In the genomic region with DNA sequence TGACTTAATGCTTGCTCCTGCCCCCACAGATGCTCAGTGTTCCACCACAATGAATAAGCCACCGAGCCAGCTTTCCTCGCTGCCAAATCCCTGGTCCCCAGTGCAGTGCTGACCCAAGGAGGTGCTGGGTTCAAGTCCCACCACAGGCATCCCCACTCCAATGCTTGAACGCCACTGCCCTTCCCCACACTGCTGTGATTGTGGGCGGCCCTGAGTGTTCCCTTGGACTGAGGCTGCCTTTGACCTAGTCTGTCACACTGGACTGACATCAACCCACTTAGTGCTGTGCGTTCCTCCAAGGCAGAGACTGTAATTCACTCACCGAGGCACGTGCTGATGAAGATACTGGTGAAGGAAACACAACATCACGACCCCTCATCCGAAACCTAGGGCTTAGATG, we compare ENCODE assay signal across 21 cellular contexts.
DNase-seq lines count a peak whose midpoint lies in the region; ATAC-seq and TF ChIP-seq lines count a peak whose summit lies in the region.
"Had no signal": no experiment of that assay in that cellular context is flagged by ENCODE, and none has a peak within 500 bp of the region (broad histone marks: within the 10 kb centered on the region; RNA-seq: fewer than 3 reads in every experiment).

No MANE protein-coding gene starts in this region.

- H3K9me3 ChIP-seq in Caco-2: no peaks in the 10 kb centered on the region; the same call in 1 of the 2 replicates
- H3K9me3 ChIP-seq in neuronal stem cell (replicated peaks in 1 of 2; ENCODE audit: control insufficient read depth in 2 of 2, insufficient read depth in 1 of 2, low read depth in 1 of 2, low read length in 2 of 2): no peaks in the 10 kb centered on the region
- no peaks in the 10 kb centered on the region for H3K9me3 ChIP-seq in T-helper 17 cell (ENCODE audit: control insufficient read depth, low read length, poor library complexity, severe bottlenecking)
- H3K9me3 ChIP-seq: HAP-1 had no signal

- H3K4me3 ChIP-seq in Caco-2 (ENCODE audit: low read depth, low read length): no peak overlapping the region
- H3K4me3 ChIP-seq in neuronal stem cell (ENCODE audit: low read length in 2 of 2): no peak overlapping the region
- H3K4me3 ChIP-seq: BLaER1, HAP-1 had no signal

- H3K36me3 Mint-ChIP-seq in Caco-2 (ENCODE audit: insufficient read depth, unreplicated experiment) (no peaks in the 10 kb centered on the region), nephron progenitor cell (ENCODE audit: low read depth) (peaks cover 22% of the 10 kb centered on the region), type B pancreatic cell (no peaks in the 10 kb centered on the region), T-helper 17 cell (ENCODE audit: low read depth) (no peaks in the 10 kb centered on the region)
- H3K36me3 Mint-ChIP-seq: CD4-positive, CD25-positive, alpha-beta regulatory T cell; CD8-positive, alpha-beta T cell had no signal

- H4K8ac ChIP-seq in neuronal stem cell (ENCODE audit: low read depth, low read length): no peak overlapping the region

- peaks cover 9% of the 10 kb centered on the region for H3K9me3 Mint-ChIP-seq in Caco-2 (ENCODE audit: unreplicated experiment)
- peaks cover 27% of the 10 kb centered on the region for H3K9me3 Mint-ChIP-seq in nephron progenitor cell
- H3K9me3 Mint-ChIP-seq in type B pancreatic cell: peaks cover 3% of the 10 kb centered on the region
- H3K9me3 Mint-ChIP-seq: HFFc6 had no signal

- no peak for TF ChIP-seq CTCF in Caco-2 (IDR thresholded peaks at IDR 0.05; ENCODE audit: insufficient read depth in 1 of 2, low read depth in 1 of 2, low read length in 1 of 2, severe bottlenecking in 1 of 2, unreplicated experiment in 1 of 2)
- TF ChIP-seq CTCF in nephron progenitor cell (IDR thresholded peaks at IDR 0.05): no peak
- TF ChIP-seq CTCF in type B pancreatic cell (conservative IDR thresholded peaks at IDR 0.05): no peak

- no peak for ATAC-seq in T-helper 17 cell
- ATAC-seq in HG03095 (IDR thresholded peaks at IDR 0.05; ENCODE audit: unreplicated experiment): no peak
- ATAC-seq: CD8-positive, alpha-beta T cell had no signal

- DNase-seq in Caco-2 (no peak), nephron progenitor cell (no peak), neuronal stem cell (ENCODE audit: low spot score) (no peak), type B pancreatic cell (ENCODE audit: extremely low spot score, unreplicated experiment) (no peak), T-helper 17 cell (no peak), SKM-1 (lab: John Stamatoyannopoulos, UW; ENCODE audit: unreplicated experiment) (no peak), DMS153 treated with DMSO at 0.1 percent for 48 hours (lab: John Stamatoyannopoulos, UW; ENCODE audit: unreplicated experiment) (no peak)
- DNase-seq: CD4-positive, CD25-positive, alpha-beta regulatory T cell; CD8-positive, alpha-beta T cell; DMS 273 treated with DMSO at 0.1 percent for 48 hours; DMS53; DMS79 treated with DMSO at 0.1 percent for 48 hours; GF-D8; GOT3; HFFc6 had no signal

- H3K18ac ChIP-seq in neuronal stem cell (ENCODE audit: low read length): peak overlapping the region; percentile 35

- H2BK15ac ChIP-seq in neuronal stem cell (ENCODE audit: low read length): no peak overlapping the region

- H4K91ac ChIP-seq in neuronal stem cell (ENCODE audit: low read depth, low read length, poor library complexity): no peak overlapping the region

- H2AK5ac ChIP-seq in neuronal stem cell (ENCODE audit: low read depth, low read length): peak overlapping the region; percentile 24

- peak overlapping the region; percentile 69 for H3K27ac Mint-ChIP-seq in Caco-2 (ENCODE audit: unreplicated experiment)
- peak overlapping the region; percentile 98 for H3K27ac Mint-ChIP-seq in nephron progenitor cell
- H3K27ac Mint-ChIP-seq in type B pancreatic cell: peak overlapping the region; percentile 17
- no peak overlapping the region for H3K27ac Mint-ChIP-seq in T-helper 17 cell
- H3K27ac Mint-ChIP-seq: B cell; CD8-positive, alpha-beta T cell; HFFc6 had no signal

- H3K4me2 ChIP-seq in neuronal stem cell (ENCODE audit: insufficient read depth, low read length, poor library complexity, severe bottlenecking): no peak overlapping the region
- H3K4me2 ChIP-seq: BLaER1 had no signal

- H3K27me3 ChIP-seq in Caco-2 (replicated peaks; ENCODE audit: control insufficient read depth, insufficient read depth, low read length) (no peaks in the 10 kb centered on the region), neuronal stem cell (ENCODE audit: control insufficient read depth in 3 of 3, insufficient read depth in 3 of 3, low read depth in 1 of 3, low read length in 3 of 3) (no peaks in the 10 kb centered on the region)
- H3K27me3 ChIP-seq: BLaER1 had no signal

- H3K4me1 Mint-ChIP-seq in Caco-2 (ENCODE audit: low read depth, unreplicated experiment): no peaks in the 10 kb centered on the region
- peaks cover 55% of the 10 kb centered on the region for H3K4me1 Mint-ChIP-seq in nephron progenitor cell
- peaks cover 11% of the 10 kb centered on the region for H3K4me1 Mint-ChIP-seq in type B pancreatic cell (ENCODE audit: unreplicated experiment)
- H3K4me1 Mint-ChIP-seq in T-helper 17 cell: peaks cover 3% of the 10 kb centered on the region
- H3K4me1 Mint-ChIP-seq: CD4-positive, CD25-positive, alpha-beta regulatory T cell had no signal

- no CpG with 5 or more reads among the region's 9 CpGs for WGBS in neuronal stem cell (ENCODE audit: extremely low coverage in 2 of 2, insufficient read length in 2 of 2, insufficient replicate concordance in 1 of 2), 2 donors

- intact Hi-C loops in Caco-2 (cut with micrococcal nuclease; ENCODE audit: unreplicated experiment): no loop called here

- peak overlapping the region; percentile 66 for H3K23ac ChIP-seq in neuronal stem cell (ENCODE audit: low read depth, low read length, poor library complexity)

- H3K4me1 ChIP-seq in Caco-2 (no peaks in the 10 kb centered on the region), neuronal stem cell (ENCODE audit: control insufficient read depth in 2 of 2, insufficient read depth in 1 of 2, low read depth in 1 of 2, low read length in 2 of 2) (peaks cover 2 to 9% of the 10 kb centered on the region in 2 donors)

- H2AFZ ChIP-seq in neuronal stem cell (ENCODE audit: low read length): no peak overlapping the region

- H3K14ac ChIP-seq in neuronal stem cell (ENCODE audit: low read length): no peak overlapping the region

- H2BK5ac ChIP-seq in neuronal stem cell (ENCODE audit: low read length): no peak overlapping the region

- POLR2A ChIA-PET in Caco-2 (lab: Charles Lee): no interaction called here

- H3K79me1 ChIP-seq in neuronal stem cell (ENCODE audit: low read depth, low read length): no peaks in the 10 kb centered on the region

- H3K27ac ChIP-seq in neuronal stem cell (replicated peaks; ENCODE audit: low read length): no peak overlapping the region
- H3K27ac ChIP-seq: 22Rv1, BLaER1, C4-2B had no signal

- no peak overlapping the region for H3K4ac ChIP-seq in neuronal stem cell (ENCODE audit: low read length)

- H3K36me3 ChIP-seq in Caco-2 (ENCODE audit: control insufficient read depth, insufficient read depth, low read length): no peaks in the 10 kb centered on the region
- no peaks in the 10 kb centered on the region for H3K36me3 ChIP-seq in neuronal stem cell (replicated peaks in 1 of 2; ENCODE audit: control insufficient read depth in 2 of 2, insufficient read depth in 2 of 2, low read length in 2 of 2)
- H3K36me3 ChIP-seq: BLaER1, HAP-1 had no signal

- CTCF ChIA-PET in Caco-2 (lab: Charles Lee): no interaction called here

- no peak overlapping the region for H2BK120ac ChIP-seq in neuronal stem cell (ENCODE audit: low read depth, low read length)

- H2BK12ac ChIP-seq in neuronal stem cell (ENCODE audit: low read length): no peak overlapping the region

- BruUV-seq in Caco-2 (replicated peaks; lab: Mats Ljungman, UMichigan): no TSS peak

- H3K4me3 Mint-ChIP-seq in Caco-2 (ENCODE audit: unreplicated experiment) (no peak overlapping the region), nephron progenitor cell (no peak overlapping the region), type B pancreatic cell (no peak overlapping the region), T-helper 17 cell (no peak overlapping the region)
- H3K4me3 Mint-ChIP-seq: B cell; CD4-positive, CD25-positive, alpha-beta regulatory T cell; CD8-positive, alpha-beta T cell; HFFc6 had no signal

- H3K9ac ChIP-seq in neuronal stem cell (ENCODE audit: low read depth, low read length, poor library complexity): no peak overlapping the region
- H3K9ac ChIP-seq: BLaER1 had no signal

- H3K27me3 Mint-ChIP-seq in Caco-2 (ENCODE audit: insufficient read depth, unreplicated experiment): no peaks in the 10 kb centered on the region
- H3K27me3 Mint-ChIP-seq in nephron progenitor cell (ENCODE audit: low read depth, poor library complexity): peaks cover 16% of the 10 kb centered on the region
- no peaks in the 10 kb centered on the region for H3K27me3 Mint-ChIP-seq in type B pancreatic cell
- H3K27me3 Mint-ChIP-seq in T-helper 17 cell: peaks cover 30% of the 10 kb centered on the region
- H3K27me3 Mint-ChIP-seq: B cell; CD4-positive, CD25-positive, alpha-beta regulatory T cell had no signal
